19 cellular contexts compared by ENCODE assay signal in the genomic region with DNA sequence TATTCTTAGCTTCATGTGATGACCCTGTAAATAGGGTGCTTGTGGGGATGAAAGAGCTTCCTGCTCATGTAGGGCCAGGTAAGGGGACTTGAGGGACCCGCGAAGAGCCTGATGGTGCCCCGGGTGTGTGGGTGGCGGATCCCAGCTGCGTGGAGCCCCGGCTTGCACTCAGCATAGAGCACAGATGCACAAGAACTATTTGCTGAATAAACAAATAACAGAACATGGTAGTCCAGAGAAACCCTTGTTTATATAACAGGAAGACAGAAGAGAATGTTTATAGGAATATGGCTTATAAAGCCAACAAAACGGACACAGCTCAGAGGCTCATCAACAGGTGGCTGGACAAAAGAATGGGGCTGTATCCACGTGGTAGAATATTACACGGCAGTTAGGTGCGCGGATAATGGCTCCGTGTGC.
DNase-seq lines count a peak whose midpoint lies in the region; ATAC-seq and TF ChIP-seq lines count a peak whose summit lies in the region.
"Had no signal": no experiment of that assay in that cellular context is flagged by ENCODE, and none has a peak within 500 bp of the region (broad histone marks: within the 10 kb centered on the region; RNA-seq: fewer than 3 reads in every experiment).

No MANE protein-coding gene starts in this region.

- H3K36me3 ChIP-seq in BLaER1 treated with 17β-estradiol and CSF1 and Interleukin-3, amounts not matched to agents 10 nM and 100 nM, result no peaks in the 10 kb centered on the region; a peak in 1 of 22 replicates
- no peaks in the 10 kb centered on the region for H3K36me3 ChIP-seq in fibroblast of lung (ENCODE audit: control insufficient read depth, insufficient read depth, low read length)
- H3K36me3 ChIP-seq: upper lobe of right lung had no signal

- H3K4me1 ChIP-seq in BLaER1 treated with 17β-estradiol and CSF1 and Interleukin-3, amounts not matched to agents 10 nM and 100 nM, result peaks cover 11 to 63% (median 34%) of the 10 kb centered on the region in 10 experiments
- peaks cover 13% of the 10 kb centered on the region for H3K4me1 ChIP-seq in fibroblast of lung (ENCODE audit: control insufficient read depth, extremely low read depth, insufficient read depth, low read length)
- H3K4me1 ChIP-seq: foreskin keratinocyte, upper lobe of right lung had no signal

- H4K20me1 ChIP-seq in BLaER1 treated with 17β-estradiol and CSF1 and Interleukin-3, amounts not matched to agents 10 nM and 100 nM, result 0 out of 22 replicates have a peak, but pooled peaks cover 0 to 5% (median 0%) of the 10 kb centered on the region in 11 experiments
- H4K20me1 ChIP-seq in fibroblast of lung (ENCODE audit: control insufficient read depth, extremely low read depth, insufficient read depth, low read length), result no peaks in the 10 kb centered on the region

- no peak overlapping the region for H2AFZ ChIP-seq in fibroblast of lung (ENCODE audit: low read length)

- no peaks in the 10 kb centered on the region for H3K79me2 ChIP-seq in fibroblast of lung (ENCODE audit: control insufficient read depth, insufficient read depth, low read length)

- intact Hi-C loops in sciatic nerve (cut with DNase I), result no loop called here

- no peak overlapping the region for H3K4me3 ChIP-seq in BLaER1 treated with 17β-estradiol and CSF1 and Interleukin-3, amounts not matched to agents 10 nM and 100 nM
- H3K4me3 ChIP-seq in fibroblast of lung (replicated peaks in 1 of 4; ENCODE audit: control extremely low read depth in 1 of 4, insufficient read depth in 1 of 4, low read depth in 3 of 4, low read length in 4 of 4), result no peak overlapping the region
- H3K4me3 ChIP-seq: lung, upper lobe of right lung had no signal

- peak overlapping the region in 4 of 11 experiments; percentile 24 to 64 (median 59); a peak in 8 of 22 replicates for H3K9ac ChIP-seq in BLaER1 treated with 17β-estradiol and CSF1 and Interleukin-3, amounts not matched to agents 10 nM and 100 nM
- H3K9ac ChIP-seq in fibroblast of lung (ENCODE audit: insufficient read depth, low read length), result no peak overlapping the region

- peak overlapping the region in 6 of 11 experiments; percentile 10 to 81 (median 71); a peak in 9 of 22 replicates for H3K27ac ChIP-seq in BLaER1 treated with 17β-estradiol and CSF1 and Interleukin-3, amounts not matched to agents 10 nM and 100 nM
- H3K27ac ChIP-seq in fibroblast of lung (ENCODE audit: insufficient read depth, low read length), result no peak overlapping the region
- H3K27ac ChIP-seq: foreskin keratinocyte, upper lobe of right lung had no signal

- H3K27me3 ChIP-seq in BLaER1 treated with 17β-estradiol and CSF1 and Interleukin-3, amounts not matched to agents 10 nM and 100 nM, result peaks cover 0 to 39% (median 9%) of the 10 kb centered on the region in 11 experiments; a peak in 14 of 22 replicates
- H3K27me3 ChIP-seq in fibroblast of lung (ENCODE audit: control insufficient read depth, insufficient read depth, low read length), result no peaks in the 10 kb centered on the region
- H3K27me3 ChIP-seq: foreskin keratinocyte had no signal

- peak; percentile 32 for ATAC-seq in sciatic nerve
- ATAC-seq in HG03442 (IDR thresholded peaks at IDR 0.05; ENCODE audit: unreplicated experiment), result no peak
- ATAC-seq: activated T-cell treated with anti-CD3 and anti-CD28 coated beads, Interleukin-2, amount 50 U/mL, for 4 hours; foreskin keratinocyte; stimulated activated naive CD8-positive, alpha-beta T cell treated with anti-CD3 and anti-CD28 coated beads, Interleukin-15, amount 100 ng/mL, for 72 hours; T-cell; upper lobe of right lung had no signal

- peak; percentile 84 for DNase-seq in M059J (ENCODE audit: low read depth)
- peak; percentile 50 to 62 for DNase-seq in fibroblast of lung (ENCODE audit: low read depth in 2 of 2)
- DNase-seq in sciatic nerve (ENCODE audit: low spot score), result peak; percentile 37
- DNase-seq in glomerular visceral epithelial cell (ENCODE audit: extremely low spot score), result no peak
- DNase-seq in HuH-7 (ENCODE audit: low spot score), result no peak
- DNase-seq: activated CD8-positive, alpha-beta memory T cell treated with anti-CD3 and anti-CD28 coated beads for 24 hours; activated naive CD4-positive, alpha-beta T cell treated with anti-CD3 and anti-CD28 coated beads, Interleukin-2, amount 10 ng/mL, durations not matched to agents 7 days and 5 days; activated T-cell treated with anti-CD3 and anti-CD28 coated beads, Interleukin-2, amount 50 U/mL, for 4 hours; CD4-positive, alpha-beta T cell; foreskin keratinocyte; NCI-H187; SHP77 treated with DMSO at 0.1 percent for 48 hours; stimulated activated CD4-positive, alpha-beta T cell treated with anti-CD3 and anti-CD28 coated beads, Interleukin-12 subunit alpha, Interleukin-12 subunit beta, amount 100 ng/mL, for 4 hours; stimulated activated naive CD8-positive, alpha-beta T cell treated with anti-CD3 and anti-CD28 coated beads, Interleukin-15, amount 100 ng/mL, for 72 hours; T-cell; upper lobe of right lung had no signal

- TF ChIP-seq CTCF in fibroblast of lung (conservative IDR thresholded peaks at IDR 0.05 in 1 of 2, IDR thresholded peaks at IDR 0.05 in 1 of 2; ENCODE audit: low read depth in 1 of 2, low read length in 2 of 2), result no peak

- peak overlapping the region; percentile 39 to 91 (median 82) for H3K4me2 ChIP-seq in BLaER1 treated with 17β-estradiol and CSF1 and Interleukin-3, amounts not matched to agents 10 nM and 100 nM
- no peak overlapping the region for H3K4me2 ChIP-seq in fibroblast of lung (ENCODE audit: extremely low read depth, insufficient read depth, low read length)

- H3K9me3 ChIP-seq in BLaER1 treated with 17β-estradiol and CSF1 and Interleukin-3, amounts not matched to agents 10 nM and 100 nM (replicated peaks in 1 of 11), result peaks cover 13 to 23% (median 14%) of the 10 kb centered on the region in 11 experiments
- no peaks in the 10 kb centered on the region for H3K9me3 ChIP-seq in fibroblast of lung (ENCODE audit: control insufficient read depth, insufficient read depth, low read depth, low read length)
- H3K9me3 ChIP-seq: upper lobe of right lung had no signal

Comparison
In these comparisons a context has a peak if more than half of its experiments do, and no peak if none do; other contexts are left out.
1. DNase-seq: peak in M059J (single experiment), fibroblast of lung (2 of 2) and sciatic nerve (single experiment); none in glomerular visceral epithelial cell (single experiment) and HuH-7 (single experiment).